Comparison of ENCODE assay signal across 9 cellular contexts in genomic region chr5:150413176-150413901, GRCh38. TPM values are rescaled to one million over a fixed set of nuclear protein-coding genes. Genes with fewer than 3 reads are reported as not detected.
DNase-seq lines count a peak whose midpoint lies in the region; ATAC-seq and TF ChIP-seq lines count a peak whose summit lies in the region.
"Had no signal": no experiment of that assay in that cellular context is flagged by ENCODE, and none has a peak within 500 bp of the region (broad histone marks: within the 10 kb centered on the region; RNA-seq: fewer than 3 reads in every experiment).

No MANE protein-coding gene starts in this region.

- ATAC-seq in lower lobe of right lung (no peak), HG02970 (IDR thresholded peaks at IDR 0.05; ENCODE audit: low FRiP score, unreplicated experiment) (no peak)

- peak overlapping the region; percentile 77 for H3K4me3 ChIP-seq in lower lobe of right lung

- H3K27ac ChIP-seq in lower lobe of right lung (peak overlapping the region; percentile 99), temporal lobe (ENCODE audit: low read depth, low read length) (peak overlapping the region; percentile 89)

- H3K9me3 ChIP-seq in lower lobe of right lung: no peaks in the 10 kb centered on the region

- TF ChIP-seq CTCF in lower lobe of right lung (IDR thresholded peaks at IDR 0.05): no peak

- H3K36me3 Mint-ChIP-seq in activated CD4-positive, alpha-beta T cell treated with anti-CD3 and anti-CD28 coated beads, Interleukin-2, amount 10 ng/mL, durations not matched to agents 24 days and 14 days (ENCODE audit: low read depth): peaks cover 17% of the 10 kb centered on the region
- peaks cover 14% of the 10 kb centered on the region for H3K36me3 Mint-ChIP-seq in activated naive CD8-positive, alpha-beta T cell treated with anti-CD3 and anti-CD28 coated beads for 36 hours

- H3K36me3 ChIP-seq in lower lobe of right lung: peaks cover 14% of the 10 kb centered on the region

- H3K4me1 Mint-ChIP-seq in activated CD4-positive, alpha-beta T cell treated with anti-CD3 and anti-CD28 coated beads, Interleukin-2, amount 10 ng/mL, durations not matched to agents 24 days and 14 days: peaks cover 34% of the 10 kb centered on the region
- peaks cover 37% of the 10 kb centered on the region for H3K4me1 Mint-ChIP-seq in activated naive CD8-positive, alpha-beta T cell treated with anti-CD3 and anti-CD28 coated beads for 36 hours

- DNase-seq in activated CD4-positive, alpha-beta T cell treated with anti-CD3 and anti-CD28 coated beads, Interleukin-2, amount 10 ng/mL, durations not matched to agents 24 days and 14 days: no peak
- no peak for DNase-seq in activated CD4-positive, alpha-beta T cell treated with anti-CD3 and anti-CD28 coated beads for 48 hours
- DNase-seq in activated naive CD8-positive, alpha-beta T cell treated with anti-CD3 and anti-CD28 coated beads for 36 hours: no peak
- no peak for DNase-seq in lower lobe of right lung
- no peak for DNase-seq in NCI-H2029 (lab: John Stamatoyannopoulos, UW)
- DNase-seq in NK-92 (lab: John Stamatoyannopoulos, UW; ENCODE audit: unreplicated experiment): no peak
- DNase-seq: NCI-H2081 had no signal

- H3K9me3 Mint-ChIP-seq in activated CD4-positive, alpha-beta T cell treated with anti-CD3 and anti-CD28 coated beads, Interleukin-2, amount 10 ng/mL, durations not matched to agents 24 days and 14 days: no peaks in the 10 kb centered on the region
- no peaks in the 10 kb centered on the region for H3K9me3 Mint-ChIP-seq in activated naive CD8-positive, alpha-beta T cell treated with anti-CD3 and anti-CD28 coated beads for 36 hours

- H3K27me3 ChIP-seq in lower lobe of right lung (ENCODE audit: low read depth): no peaks in the 10 kb centered on the region

- H3K4me3 Mint-ChIP-seq in activated CD4-positive, alpha-beta T cell treated with anti-CD3 and anti-CD28 coated beads, Interleukin-2, amount 10 ng/mL, durations not matched to agents 24 days and 14 days: peak overlapping the region; percentile 96
- peak overlapping the region; percentile 93 for H3K4me3 Mint-ChIP-seq in activated naive CD8-positive, alpha-beta T cell treated with anti-CD3 and anti-CD28 coated beads for 36 hours

- no peaks in the 10 kb centered on the region for H3K27me3 Mint-ChIP-seq in activated CD4-positive, alpha-beta T cell treated with anti-CD3 and anti-CD28 coated beads, Interleukin-2, amount 10 ng/mL, durations not matched to agents 24 days and 14 days
- H3K27me3 Mint-ChIP-seq in activated naive CD8-positive, alpha-beta T cell treated with anti-CD3 and anti-CD28 coated beads for 36 hours: no peaks in the 10 kb centered on the region

- H3K27ac Mint-ChIP-seq in activated CD4-positive, alpha-beta T cell treated with anti-CD3 and anti-CD28 coated beads, Interleukin-2, amount 10 ng/mL, durations not matched to agents 24 days and 14 days: peak overlapping the region; percentile 98
- peak overlapping the region; percentile 98 for H3K27ac Mint-ChIP-seq in activated naive CD8-positive, alpha-beta T cell treated with anti-CD3 and anti-CD28 coated beads for 36 hours

- H3K4me1 ChIP-seq in lower lobe of right lung: peaks cover 30% of the 10 kb centered on the region

- intact Hi-C loops in activated CD4-positive, alpha-beta T cell treated with anti-CD3 and anti-CD28 coated beads, Interleukin-2, amount 10 ng/mL, durations not matched to agents 24 days and 14 days (cut with micrococcal nuclease): loop anchor here (2.0 to 5.0 kb wide), 3 partner anchors 413 to 739 kb away; partner anchors contain the start of genes HMGXB3 and TIGD6
- intact Hi-C loops in lower lobe of right lung (cut with DNase I): no loop called here

RNA-seq across cellular contexts. Expression of gene CD74, which starts 0.6 kb away (rescaled TPM):
- total RNA-seq in activated CD4-positive, alpha-beta T cell treated with anti-CD3 and anti-CD28 coated beads, Interleukin-2, amount 10 ng/mL, durations not matched to agents 24 days and 14 days: 322 and 325 TPM in 2 replicates
- total RNA-seq in activated naive CD8-positive, alpha-beta T cell treated with anti-CD3 and anti-CD28 coated beads for 36 hours: 100 to 1,000 TPM; 290 to 294 TPM
- 4,221 TPM for total RNA-seq in lower lobe of right lung
- total RNA-seq in temporal lobe: 2.5 TPM

RNA-seq across cellular contexts. Expression of gene RPS14, which starts 36.2 kb away (rescaled TPM):
- total RNA-seq in activated CD4-positive, alpha-beta T cell treated with anti-CD3 and anti-CD28 coated beads, Interleukin-2, amount 10 ng/mL, durations not matched to agents 24 days and 14 days: 2,567 and 2,587 TPM in 2 replicates
- 1,000 to 10,000 TPM; 2,978 to 3,004 TPM for total RNA-seq in activated naive CD8-positive, alpha-beta T cell treated with anti-CD3 and anti-CD28 coated beads for 36 hours
- 1,651 TPM for total RNA-seq in lower lobe of right lung
- total RNA-seq in temporal lobe: 1,676 TPM

RNA-seq across cellular contexts. Expression of gene TCOF1, which starts 55.8 kb away (rescaled TPM):
- 130 and 140 TPM in 2 replicates for total RNA-seq in activated CD4-positive, alpha-beta T cell treated with anti-CD3 and anti-CD28 coated beads, Interleukin-2, amount 10 ng/mL, durations not matched to agents 24 days and 14 days
- total RNA-seq in activated naive CD8-positive, alpha-beta T cell treated with anti-CD3 and anti-CD28 coated beads for 36 hours: 100 to 1,000 TPM; 138 to 140 TPM
- 27.1 TPM for total RNA-seq in lower lobe of right lung
- 11.3 TPM for total RNA-seq in temporal lobe

Comparison
In these comparisons a context has a peak if more than half of its experiments do, and no peak if none do; other contexts are left out.
1. RNA of gene CD74, which starts 0.6 kb away (total RNA-seq): 4,221 TPM in lower lobe of right lung (single experiment), 322 to 325 TPM in activated CD4-positive, alpha-beta T cell treated with anti-CD3 and anti-CD28 coated beads, Interleukin-2, amount 10 ng/mL, durations not matched to agents 24 days and 14 days and 290 to 294 TPM in activated naive CD8-positive, alpha-beta T cell treated with anti-CD3 and anti-CD28 coated beads for 36 hours; 2.5 TPM in temporal lobe (single experiment); every median in the first group is over 10 times any median in the second.